ENCODE assay signal across 1 cellular context in the genomic region with DNA sequence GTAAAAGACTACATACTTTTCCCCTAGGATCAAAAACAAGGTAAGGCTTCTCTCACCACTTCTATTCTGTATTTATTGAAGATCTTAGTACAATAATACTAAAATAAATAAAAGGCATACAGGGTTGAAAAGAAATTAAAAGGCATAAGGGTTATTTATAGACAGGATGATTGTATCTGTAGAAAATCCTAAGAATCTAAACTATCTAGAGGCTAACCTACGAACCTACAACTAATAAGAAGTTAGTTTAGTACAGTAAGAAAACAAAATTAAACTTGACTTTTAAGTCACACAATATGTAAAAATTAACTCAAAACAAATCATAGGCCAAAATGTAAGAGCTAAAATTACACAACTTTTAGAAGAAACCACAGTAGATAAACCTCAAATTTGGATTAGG.
TF ChIP-seq lines count a peak whose summit lies in the region.

No MANE protein-coding gene starts in this region.

TF ChIP-seq in IMR-90, 13 proteins besides CTCF, POLR2A, EP300 and RAD21:
- TF ChIP-seq SMC3 (IDR thresholded peaks at IDR 0.05; ENCODE audit: low read depth, low read length) = no peak
- peak; percentile 17; the same call in 1 of the 2 replicates for TF ChIP-seq CEBPB (IDR thresholded peaks at IDR 0.05; ENCODE audit: low read depth, low read length)
